In the genomic region with DNA sequence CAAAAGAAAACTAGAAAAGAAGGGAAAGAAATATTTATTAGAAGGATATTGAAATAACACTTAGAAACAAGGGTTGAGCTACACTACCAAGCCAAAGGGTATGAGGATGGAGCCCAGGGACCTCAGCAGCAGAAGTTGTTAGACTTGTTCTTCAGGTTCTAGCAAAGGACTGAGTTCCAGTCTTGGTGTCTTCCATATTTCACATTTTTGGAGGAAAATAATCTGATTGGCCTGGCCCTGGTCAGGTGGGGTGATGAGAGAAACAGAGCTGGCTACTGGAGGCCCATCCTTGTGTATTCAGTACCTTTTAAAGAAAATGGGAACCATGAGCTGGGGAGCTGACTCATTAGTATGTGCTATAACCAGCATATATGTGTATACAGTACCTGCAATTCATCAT, we compare ENCODE assay signal across 2 cellular contexts.
TF ChIP-seq lines count a peak whose summit lies in the region.

No MANE protein-coding gene starts in this region.

TF ChIP-seq in GM12891, 5 proteins besides CTCF, POLR2A, EP300 and RAD21:
- TF ChIP-seq SPI1 (IDR thresholded peaks at IDR 0.05; ENCODE audit: low read depth, low read length) (no peak), POU2F2 (IDR thresholded peaks at IDR 0.05; ENCODE audit: low read depth, low read length) (no peak), TAF1 (IDR thresholded peaks at IDR 0.05; ENCODE audit: low read depth, low read length) (no peak), PAX5 (IDR thresholded peaks at IDR 0.05; ENCODE audit: insufficient read depth, low read length, severe bottlenecking) (no peak), POLR2AphosphoS5 (IDR thresholded peaks at IDR 0.05; ENCODE audit: low read depth, low read length) (no peak)
TF ChIP-seq in GM12891: peak in this region for 0.

TF ChIP-seq in H1, 55 proteins besides CTCF, POLR2A, EP300 and RAD21:
- TF ChIP-seq MAX (IDR thresholded peaks at IDR 0.05) (no peak), EZH2 (IDR thresholded peaks at IDR 0.05; ENCODE audit: low read depth, low read length, severe bottlenecking) (no peak), TEAD4 (IDR thresholded peaks at IDR 0.05; ENCODE audit: low read depth, low read length) (no peak), POLR2AphosphoS5 (IDR thresholded peaks at IDR 0.05; ENCODE audit: low read depth, low read length) (no peak), KDM1A (IDR thresholded peaks at IDR 0.05; ENCODE audit: borderline replicate concordance, low read length) (no peak), PHF8 (conservative IDR thresholded peaks at IDR 0.05; ENCODE audit: low read depth, low read length) (no peak), KDM5A (IDR thresholded peaks at IDR 0.05; ENCODE audit: low read length) (no peak), GTF2F1 (IDR thresholded peaks at IDR 0.05; ENCODE audit: borderline replicate concordance, low read depth, low read length) (no peak), RNF2 (IDR thresholded peaks at IDR 0.05; ENCODE audit: borderline replicate concordance, low read depth, low read length, missing control alignments, poor library complexity, severe bottlenecking) (no peak), SIX5 (IDR thresholded peaks at IDR 0.05; ENCODE audit: low read depth, low read length) (no peak), SUZ12 (IDR thresholded peaks at IDR 0.05; ENCODE audit: low read length) (no peak), CEBPB (IDR thresholded peaks at IDR 0.05; ENCODE audit: low read depth, low read length) (no peak), KDM4A (IDR thresholded peaks at IDR 0.05; ENCODE audit: low read depth, low read length, severe bottlenecking) (no peak), FOSL1 (IDR thresholded peaks at IDR 0.05; ENCODE audit: insufficient read depth, low read depth, low read length) (no peak), RXRA (IDR thresholded peaks at IDR 0.05; ENCODE audit: insufficient read depth, low read depth, low read length) (no peak)
